In the genomic region with DNA sequence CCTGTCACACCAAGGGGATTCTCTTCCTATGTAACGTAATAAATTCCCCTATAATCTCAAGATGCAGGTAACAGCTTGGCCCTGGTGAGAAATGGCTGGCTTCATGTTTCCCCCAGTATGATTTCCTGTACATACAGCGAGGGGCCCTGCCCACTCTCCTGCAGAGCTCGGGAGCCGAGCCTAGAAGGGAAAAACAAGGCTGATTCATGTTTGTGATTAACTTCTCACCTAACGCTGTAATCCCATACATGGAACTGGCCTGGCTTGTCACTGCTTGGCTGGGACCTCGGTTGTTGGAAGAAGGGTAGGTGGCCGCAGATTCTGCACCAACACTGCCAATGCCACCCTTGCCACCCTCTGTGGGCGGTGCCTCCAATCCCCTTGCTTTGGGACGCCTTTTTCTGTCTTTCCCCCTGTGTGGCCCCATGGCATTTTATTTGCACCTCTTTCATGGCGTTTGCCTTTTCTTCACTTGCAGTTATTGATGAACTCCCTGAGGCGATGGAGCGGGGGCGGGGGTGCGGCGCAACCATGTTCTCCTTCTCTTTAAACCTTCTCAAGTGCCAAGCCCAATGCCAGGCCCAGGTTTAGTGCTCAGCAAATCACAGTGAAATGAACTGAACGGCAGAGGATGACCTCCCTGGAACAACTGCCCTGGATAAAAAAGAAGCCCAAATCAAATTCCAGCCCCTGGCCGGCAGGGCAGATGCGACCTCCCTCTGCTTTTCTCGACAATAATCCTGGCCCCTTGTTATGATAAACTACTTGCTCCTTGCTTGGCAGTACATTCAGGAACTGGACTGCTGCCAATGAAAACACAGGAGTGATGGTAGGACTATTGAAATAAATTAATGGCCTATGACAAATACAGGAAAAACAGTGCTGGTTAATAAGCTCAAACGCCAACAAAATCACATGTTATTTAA, we compare ENCODE assay signal across 11 cellular contexts.
DNase-seq lines count a peak whose midpoint lies in the region; ATAC-seq, FAIRE-seq and TF ChIP-seq lines count a peak whose summit lies in the region.
"Had no signal": no experiment of that assay in that cellular context is flagged by ENCODE, and none has a peak within 500 bp of the region (broad histone marks: within the 10 kb centered on the region; RNA-seq: fewer than 3 reads in every experiment).

No MANE protein-coding gene starts in this region.

- peaks cover 22% of the 10 kb centered on the region for H3K4me1 ChIP-seq in A673 (ENCODE audit: insufficient read depth, low read length, poor library complexity, severe bottlenecking)
- peaks cover 24% of the 10 kb centered on the region for H3K4me1 ChIP-seq in keratinocyte (ENCODE audit: control insufficient read depth, extremely low read depth, insufficient read depth, low read length)

- H2AFZ ChIP-seq in keratinocyte (ENCODE audit: control insufficient read depth, low read length): no peak overlapping the region

- DNase-seq in A673 (ENCODE audit: low spot score) (peak; percentile 81), MG63 (peak; percentile 71), SHP77 treated with DMSO at 0.1 percent for 48 hours (lab: John Stamatoyannopoulos, UW) (peak; percentile 67), keratinocyte (ENCODE audit: low read depth, low spot score) (peak; percentile 36), HuH-7.5 (ENCODE audit: low spot score) (no peak)
- DNase-seq: activated B cell treated with CpG ODN at 0.5 μM for 24 hours; CD8-positive, alpha-beta memory T cell; foreskin melanocyte had no signal

- TF ChIP-seq CTCF in A673 (conservative IDR thresholded peaks at IDR 0.05; ENCODE audit: low read depth, low read length): no peak
- no peak for TF ChIP-seq CTCF in keratinocyte (optimal IDR thresholded peaks at IDR 0.05 in 1 of 3, IDR thresholded peaks at IDR 0.05 in 1 of 3, conservative IDR thresholded peaks at IDR 0.05 in 1 of 3; ENCODE audit: extremely low read depth in 1 of 3, insufficient read depth in 2 of 3, low read length in 3 of 3)

- no peaks in the 10 kb centered on the region for H3K9me1 ChIP-seq in keratinocyte (ENCODE audit: control insufficient read depth, extremely low read depth, insufficient read depth, low read length)

- FAIRE-seq in keratinocyte (lab: Jason Lieb, UNC): peak; percentile 86

- H3K27me3 ChIP-seq in A673 (replicated peaks; ENCODE audit: insufficient read depth, low read depth, low read length, poor library complexity): no peaks in the 10 kb centered on the region
- no peaks in the 10 kb centered on the region for H3K27me3 ChIP-seq in MG63
- H3K27me3 ChIP-seq in keratinocyte (ENCODE audit: control insufficient read depth, extremely low read depth, insufficient read depth, low read length): no peaks in the 10 kb centered on the region

- no peaks in the 10 kb centered on the region for H3K79me2 ChIP-seq in keratinocyte (ENCODE audit: control insufficient read depth, insufficient read depth, low read length)

- H4K20me1 ChIP-seq in keratinocyte (ENCODE audit: control insufficient read depth, extremely low read depth, insufficient read depth, low read length): no peaks in the 10 kb centered on the region

- POLR2A ChIA-PET in A673 (lab: Charles Lee; ENCODE audit: low non-redundant PET): no interaction called here

- CTCF ChIA-PET in A673 (lab: Charles Lee): no interaction called here

- peak overlapping the region; percentile 11 for H3K9ac ChIP-seq in keratinocyte (ENCODE audit: control insufficient read depth, extremely low read depth, insufficient read depth, low read length)

- peak overlapping the region; percentile 60 for H3K4me2 ChIP-seq in keratinocyte (ENCODE audit: control insufficient read depth, extremely low read depth, insufficient read depth, low read depth, low read length)

- no peaks in the 10 kb centered on the region for H3K36me3 ChIP-seq in A673 (ENCODE audit: insufficient read depth, low read length, poor library complexity, severe bottlenecking)
- H3K36me3 ChIP-seq in MG63: no peaks in the 10 kb centered on the region
- H3K36me3 ChIP-seq in keratinocyte (ENCODE audit: control insufficient read depth in 2 of 2, extremely low read depth in 1 of 2, insufficient read depth in 2 of 2, low read length in 2 of 2): no peaks in the 10 kb centered on the region

- intact Hi-C loops in A673 (cut with micrococcal nuclease; ENCODE audit: unreplicated experiment): no loop called here

- no TSS peak for BruUV-seq in A673 (replicated peaks; lab: Mats Ljungman, UMichigan)

- H3K4me3 ChIP-seq in A673 (ENCODE audit: low read depth, low read length, poor library complexity, severe bottlenecking) (no peak overlapping the region), MG63 (no peak overlapping the region), keratinocyte (ENCODE audit: control insufficient read depth in 2 of 3, extremely low read depth in 1 of 3, insufficient read depth in 2 of 3, low read depth in 1 of 3, low read length in 3 of 3) (no peak overlapping the region)

- no peaks in the 10 kb centered on the region for H3K9me3 ChIP-seq in A673 (ENCODE audit: low read depth, low read length, poor library complexity, severe bottlenecking)
- no peaks in the 10 kb centered on the region for H3K9me3 ChIP-seq in MG63
- H3K9me3 ChIP-seq in keratinocyte (ENCODE audit: control insufficient read depth, low read depth, low read length): no peaks in the 10 kb centered on the region

- dilution Hi-C loops in keratinocyte (cut with MboI; ENCODE audit: extremely low pct_ligation_motif_present, low sequenced_read_pairs): no loop called here

- H3K27ac ChIP-seq in A673 (ENCODE audit: low read depth, low read length, poor library complexity, severe bottlenecking) (no peak overlapping the region), keratinocyte (ENCODE audit: control insufficient read depth, insufficient read depth, low read length) (no peak overlapping the region)

- ATAC-seq in GM18907 (IDR thresholded peaks at IDR 0.05; ENCODE audit: unreplicated experiment) (no peak), HG02588 (IDR thresholded peaks at IDR 0.05; ENCODE audit: unreplicated experiment) (no peak), HG03196 (IDR thresholded peaks at IDR 0.05; ENCODE audit: unreplicated experiment) (no peak)
